Comparison of ENCODE assay signal across 7 cellular contexts in genomic region chr6:158290040-158290439, GRCh38. TPM values are rescaled to one million over a fixed set of nuclear protein-coding genes. Genes with fewer than 3 reads are reported as not detected.
DNase-seq lines count a peak whose midpoint lies in the region; ATAC-seq lines count a peak whose summit lies in the region.

No MANE protein-coding gene starts in this region.

- H3K36me3 Mint-ChIP-seq in natural killer cell treated with Interleukin-12 subunit alpha and Interleukin-12 subunit beta and Interleukin-15 and Interleukin-18, amount 100 ng/mL, for 72 hours, result peaks cover 7% of the 10 kb centered on the region

- peak overlapping the region; percentile 90 for H3K4me3 Mint-ChIP-seq in natural killer cell treated with Interleukin-12 subunit alpha and Interleukin-12 subunit beta and Interleukin-15 and Interleukin-18, amount 100 ng/mL, for 72 hours

- peak overlapping the region; percentile 45 for H3K27ac ChIP-seq in KOPT-K1 (ENCODE audit: low read depth, low read length, poor library complexity, severe bottlenecking)

- H3K9me3 Mint-ChIP-seq in natural killer cell treated with Interleukin-12 subunit alpha and Interleukin-12 subunit beta and Interleukin-15 and Interleukin-18, amount 100 ng/mL, for 72 hours, result no peaks in the 10 kb centered on the region

- H3K27ac Mint-ChIP-seq in natural killer cell treated with Interleukin-12 subunit alpha and Interleukin-12 subunit beta and Interleukin-15 and Interleukin-18, amount 100 ng/mL, for 72 hours, result peak overlapping the region; percentile 81 to 95

- ATAC-seq in GM19023 (IDR thresholded peaks at IDR 0.05; ENCODE audit: unreplicated experiment) (peak; percentile 72), GM21825 (IDR thresholded peaks at IDR 0.05; ENCODE audit: unreplicated experiment) (peak; percentile 57)
- ATAC-seq in natural killer cell treated with Interleukin-12 subunit alpha and Interleukin-12 subunit beta and Interleukin-15 and Interleukin-18, amount 100 ng/mL, for 72 hours, result peak; percentile 55 to 70

- no peaks in the 10 kb centered on the region for H3K36me3 ChIP-seq in KOPT-K1 (ENCODE audit: insufficient read depth, low read length)

- DNase-seq in natural killer cell treated with Interleukin-12 subunit alpha and Interleukin-12 subunit beta and Interleukin-15 and Interleukin-18, amount 100 ng/mL, for 72 hours (ENCODE audit: low spot score), result no peak
- DNase-seq in T1000 (lab: John Stamatoyannopoulos, UW) (no peak), mucosa of gallbladder (ENCODE audit: low spot score) (no peak), hippocampal formation (lab: John Stamatoyannopoulos, UW) (no peak)

- H3K4me1 Mint-ChIP-seq in natural killer cell treated with Interleukin-12 subunit alpha and Interleukin-12 subunit beta and Interleukin-15 and Interleukin-18, amount 100 ng/mL, for 72 hours (ENCODE audit: low read depth in 2 of 2), result peaks cover 35 to 50% of the 10 kb centered on the region in 2 donors

- no peaks in the 10 kb centered on the region for H3K27me3 Mint-ChIP-seq in natural killer cell treated with Interleukin-12 subunit alpha and Interleukin-12 subunit beta and Interleukin-15 and Interleukin-18, amount 100 ng/mL, for 72 hours

- H3K9me3 ChIP-seq in KOPT-K1 (ENCODE audit: insufficient read depth, low read length, poor library complexity, severe bottlenecking), result no peaks in the 10 kb centered on the region

RNA-seq across cellular contexts. Expression of gene TULP4, which starts 22.2 kb away (rescaled TPM):
- total RNA-seq in natural killer cell treated with Interleukin-12 subunit alpha and Interleukin-12 subunit beta and Interleukin-15 and Interleukin-18, amount 100 ng/mL, for 72 hours, result 10 to 100 TPM; 16.5 to 30.4 TPM
- total RNA-seq in mucosa of gallbladder, result 93.0 TPM
